ENCODE assay signal across 8 cellular contexts in the genomic region with DNA sequence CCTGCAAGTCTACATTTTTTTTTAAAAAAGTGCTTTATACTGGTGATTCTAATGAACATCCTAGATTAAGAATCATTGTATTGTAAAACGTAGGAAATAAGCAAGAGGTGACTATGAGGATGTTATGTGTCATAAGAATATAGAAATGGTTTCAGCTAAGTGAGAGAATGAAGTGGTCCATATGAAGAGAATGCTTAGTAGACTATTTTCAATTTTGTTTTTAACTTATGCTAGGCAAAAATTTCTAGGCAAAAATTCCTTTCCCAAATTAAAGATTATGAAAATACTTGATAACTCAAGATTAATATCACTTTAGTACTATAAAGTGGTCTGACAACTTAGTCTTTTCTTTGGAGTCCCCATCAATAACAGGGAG. TPM values are rescaled to one million over a fixed set of nuclear protein-coding genes. Genes with fewer than 3 reads are reported as not detected.
DNase-seq lines count a peak whose midpoint lies in the region; ATAC-seq lines count a peak whose summit lies in the region.

No MANE protein-coding gene starts in this region.

- H3K9me3 ChIP-seq in HUES64 (ENCODE audit: insufficient read depth, low read depth, low read length) (no peaks in the 10 kb centered on the region), muscle layer of duodenum (ENCODE audit: control insufficient read depth in 1 of 2, low read length in 2 of 2) (no peaks in the 10 kb centered on the region)

- H3K27ac ChIP-seq in ACC112 (ENCODE audit: low read depth, low read length) (0 out of 2 replicates have a peak overlapping the region, but pooled peaks have one; percentile 55), HUES64 (ENCODE audit: low read depth, low read length) (no peak overlapping the region; the same call in 1 of the 2 replicates), caudate nucleus (ENCODE audit: low read depth, low read length) (peak overlapping the region; percentile 52), muscle layer of duodenum (ENCODE audit: low read length) (peak overlapping the region; percentile 74)

- no peak overlapping the region for H3K9ac ChIP-seq in HUES64 (ENCODE audit: low read depth, low read length)

- H2AFZ ChIP-seq in ACC112 (ENCODE audit: low read length, unreplicated experiment) = no peak overlapping the region

- H3K4me1 ChIP-seq in ACC112 (ENCODE audit: control insufficient read depth, insufficient read depth, low read length, unreplicated experiment) (peaks cover 7% of the 10 kb centered on the region), HUES64 (ENCODE audit: insufficient read depth, low read length) (no peaks in the 10 kb centered on the region), muscle layer of duodenum (ENCODE audit: control insufficient read depth in 1 of 2, insufficient read depth in 2 of 2, low read length in 2 of 2) (no peaks in the 10 kb centered on the region)

- no peaks in the 10 kb centered on the region for H3K79me2 ChIP-seq in ACC112 (ENCODE audit: control insufficient read depth, insufficient read depth, low read length, unreplicated experiment)

- 70% methylated on average over 1 of the region's 1 CpG for WGBS in HUES64

- DNase-seq in caudate nucleus (lab: John Stamatoyannopoulos, UW) (no peak), HuH-7.5 (ENCODE audit: low spot score) (no peak), AG08395 (ENCODE audit: low spot score) (no peak), NCI-H2227 (lab: John Stamatoyannopoulos, UW; ENCODE audit: unreplicated experiment) (no peak)

- H3K36me3 ChIP-seq in ACC112 (ENCODE audit: insufficient read depth, low read length) (no peaks in the 10 kb centered on the region), HUES64 (ENCODE audit: insufficient read depth, low read length) (no peaks in the 10 kb centered on the region), muscle layer of duodenum (ENCODE audit: control insufficient read depth in 1 of 2, insufficient read depth in 2 of 2, low read length in 2 of 2) (no peaks in the 10 kb centered on the region)

- ATAC-seq in HG02870 (IDR thresholded peaks at IDR 0.05; ENCODE audit: unreplicated experiment) = no peak

- H3K4me3 ChIP-seq in ACC112 (ENCODE audit: low read depth, low read length) = peak overlapping the region; percentile 82
- H3K4me3 ChIP-seq in HUES64 (ENCODE audit: low read length) = peak overlapping the region; percentile 72
- H3K4me3 ChIP-seq in muscle layer of duodenum (ENCODE audit: low read depth in 1 of 2, low read length in 2 of 2) = peak overlapping the region; percentile 62 to 68

- H3K27me3 ChIP-seq in ACC112 (ENCODE audit: insufficient read depth, low read length) (no peaks in the 10 kb centered on the region), HUES64 (ENCODE audit: insufficient read depth, low read length) (no peaks in the 10 kb centered on the region), muscle layer of duodenum (ENCODE audit: low read depth, low read length) (no peaks in the 10 kb centered on the region)

RNA-seq across cellular contexts. Expression of a gene that starts 0.8 kb away (rescaled TPM):
- polyA plus RNA-seq in HUES64 (2013, experiment 1 of 2) = 5.2 TPM
- polyA plus RNA-seq in HUES64 (2013, experiment 2 of 2) = 5.8 TPM
